28 cellular contexts compared by ENCODE assay signal in genomic region chr3:15844889-15845288, GRCh38. TPM values are rescaled to one million over a fixed set of nuclear protein-coding genes. Genes with fewer than 3 reads are reported as not detected.
DNase-seq lines count a peak whose midpoint lies in the region; ATAC-seq and TF ChIP-seq lines count a peak whose summit lies in the region.
"Had no signal": no experiment of that assay in that cellular context is flagged by ENCODE, and none has a peak within 500 bp of the region (broad histone marks: within the 10 kb centered on the region; RNA-seq: fewer than 3 reads in every experiment).

No MANE protein-coding gene starts in this region.

- H3K9me3 Mint-ChIP-seq in activated T-cell treated with anti-CD3 and anti-CD28 coated beads, Interleukin-2, amount 50 U/mL, for 24 hours = peaks cover 23% of the 10 kb centered on the region
- H3K9me3 Mint-ChIP-seq in stimulated activated naive CD8-positive, alpha-beta T cell treated with anti-CD3 and anti-CD28 coated beads, Interleukin-15, amount 100 ng/mL, for 72 hours = peaks cover 15 to 22% of the 10 kb centered on the region in 2 donors

- DNase-seq in activated CD4-positive, CD25-positive, alpha-beta regulatory T cell (lab: John Stamatoyannopoulos, UW) = no peak
- no peak for DNase-seq in activated T-cell treated with anti-CD3 and anti-CD28 coated beads, Interleukin-2, amount 50 U/mL, for 24 hours
- DNase-seq in activated T-cell treated with anti-CD3 and anti-CD28 coated beads, Interleukin-2, amount 50 U/mL, for 1 hour = no peak
- no peak for DNase-seq in stimulated activated naive CD8-positive, alpha-beta T cell treated with anti-CD3 and anti-CD28 coated beads, Interleukin-15, Interleukin-2, amounts not matched to agents 100 U/mL and 50 U/mL, for 24 hours
- DNase-seq in stimulated activated naive CD8-positive, alpha-beta T cell treated with anti-CD3 and anti-CD28 coated beads, Interleukin-15, amount 100 ng/mL, for 72 hours = no peak
- DNase-seq in testis (no peak), DMS53 (lab: John Stamatoyannopoulos, UW) (no peak)
- DNase-seq: 8988T, ACHN, BE2C, Calu3, DND-41, GOT3, HFFc6, KG1, MG63, NCI-H1105 treated with DMSO at 0.1 percent for 48 hours, NCI-H146, NCI-H1930, NCI-H2107, NCI-H446, NCI-H524 treated with DMSO at 0.1 percent for 48 hours, NCI-H774, Right ventricle myocardium superior, RPMI8226 had no signal

- H3K27me3 Mint-ChIP-seq in activated T-cell treated with anti-CD3 and anti-CD28 coated beads, Interleukin-2, amount 50 U/mL, for 24 hours = no peaks in the 10 kb centered on the region
- no peaks in the 10 kb centered on the region for H3K27me3 Mint-ChIP-seq in stimulated activated naive CD8-positive, alpha-beta T cell treated with anti-CD3 and anti-CD28 coated beads, Interleukin-15, amount 100 ng/mL, for 72 hours

- peaks cover 41% of the 10 kb centered on the region for H3K36me3 Mint-ChIP-seq in activated T-cell treated with anti-CD3 and anti-CD28 coated beads, Interleukin-2, amount 50 U/mL, for 24 hours (ENCODE audit: low read depth)
- H3K36me3 Mint-ChIP-seq: CD14-positive monocyte had no signal

- no peaks in the 10 kb centered on the region for H3K27me3 ChIP-seq in testis
- H3K27me3 ChIP-seq: BE2C, MG63 had no signal

- H3K9me3 ChIP-seq in testis = no peaks in the 10 kb centered on the region
- H3K9me3 ChIP-seq: BE2C, HAP-1 had no signal

- peaks cover 54% of the 10 kb centered on the region for H3K4me1 Mint-ChIP-seq in activated T-cell treated with anti-CD3 and anti-CD28 coated beads, Interleukin-2, amount 50 U/mL, for 24 hours (ENCODE audit: low read depth)
- H3K4me1 Mint-ChIP-seq in stimulated activated naive CD8-positive, alpha-beta T cell treated with anti-CD3 and anti-CD28 coated beads, Interleukin-15, amount 100 ng/mL, for 72 hours = peaks cover 49% of the 10 kb centered on the region
- H3K4me1 Mint-ChIP-seq: CD14-positive monocyte had no signal

- 94% methylated on average over 3 of the region's 3 CpGs for WGBS in testis, 2 donors

- no peaks in the 10 kb centered on the region for H3K4me1 ChIP-seq in testis
- H3K4me1 ChIP-seq: BE2C, HAP-1 had no signal

- H3K36me3 ChIP-seq in testis (ENCODE audit: low read depth, missing control alignments) = no peaks in the 10 kb centered on the region
- H3K36me3 ChIP-seq: BE2C, HAP-1, MG63 had no signal

- TF ChIP-seq CTCF in testis (IDR thresholded peaks at IDR 0.05) = no peak

- no peak for TF ChIP-seq POLR2A in testis (IDR thresholded peaks at IDR 0.05)

- ATAC-seq in activated CD4-positive, CD25-positive, alpha-beta regulatory T cell treated with anti-CD3 and anti-CD28 coated beads, Interleukin-2, amount 50 U/mL, for 24 hours = peak; percentile 22 to 25
- ATAC-seq in stimulated activated naive CD8-positive, alpha-beta T cell treated with anti-CD3 and anti-CD28 coated beads, Interleukin-15, Interleukin-2, amounts not matched to agents 100 U/mL and 50 U/mL, for 24 hours = peak; percentile 22
- ATAC-seq in stimulated activated naive CD8-positive, alpha-beta T cell treated with anti-CD3 and anti-CD28 coated beads, Interleukin-15, amount 100 ng/mL, for 72 hours = no peak

- peak overlapping the region; percentile 71 for H3K27ac Mint-ChIP-seq in activated T-cell treated with anti-CD3 and anti-CD28 coated beads, Interleukin-2, amount 50 U/mL, for 24 hours
- no peak overlapping the region for H3K27ac Mint-ChIP-seq in stimulated activated naive CD8-positive, alpha-beta T cell treated with anti-CD3 and anti-CD28 coated beads, Interleukin-15, amount 100 ng/mL, for 72 hours
- H3K27ac Mint-ChIP-seq: CD14-positive monocyte, HFFc6 had no signal

- H3K4me3 ChIP-seq in testis = no peak overlapping the region
- H3K4me3 ChIP-seq: HAP-1, MG63 had no signal

- intact Hi-C loops in testis (cut with DNase I; ENCODE audit: low total_unique reads) = no loop called here

- H3K27ac ChIP-seq in testis = no peak overlapping the region

- H3K4me3 Mint-ChIP-seq in activated T-cell treated with anti-CD3 and anti-CD28 coated beads, Interleukin-2, amount 50 U/mL, for 24 hours = no peak overlapping the region
- H3K4me3 Mint-ChIP-seq in stimulated activated naive CD8-positive, alpha-beta T cell treated with anti-CD3 and anti-CD28 coated beads, Interleukin-15, amount 100 ng/mL, for 72 hours = no peak overlapping the region
- H3K4me3 Mint-ChIP-seq: CD14-positive monocyte, HFFc6 had no signal

RNA-seq across cellular contexts. Expression of gene ANKRD28, which starts 47.1 kb away (rescaled TPM):
- 10 to 100 TPM; 93.8 to 96.3 TPM for total RNA-seq in testis
- polyA plus RNA-seq in testis (ENCODE audit: insufficient read depth, low read depth, low replicate concordance) = 82.8 TPM
